21 cellular contexts compared by ENCODE assay signal in genomic region chr3:30245805-30246622, GRCh38.
DNase-seq lines count a peak whose midpoint lies in the region; ATAC-seq, FAIRE-seq and TF ChIP-seq lines count a peak whose summit lies in the region.
"Had no signal": no experiment of that assay in that cellular context is flagged by ENCODE, and none has a peak within 500 bp of the region (broad histone marks: within the 10 kb centered on the region; RNA-seq: fewer than 3 reads in every experiment).

No MANE protein-coding gene starts in this region.

- TF ChIP-seq EP300 in K562 (IDR thresholded peaks at IDR 0.05; ENCODE audit: low read length) = no peak

- H3K27ac ChIP-seq in HEK293 (ENCODE audit: extremely low read depth, low read depth, low read length) (no peak overlapping the region), K562 (ENCODE audit: extremely low read depth, low read depth, low read length) (no peak overlapping the region), mesendoderm (ENCODE audit: low read depth, low read length) (no peak overlapping the region)
- H3K27ac ChIP-seq: parathyroid adenoma had no signal

- H2BK120ac ChIP-seq in mesendoderm (ENCODE audit: low read depth, low read length) = no peak overlapping the region

- DNase-seq in D721Med (ENCODE audit: insufficient read length, low spot score) (no peak), K562 (ENCODE audit: extremely low read depth in 1 of 4, low spot score in 3 of 4) (no peak), mesendoderm (peak; percentile 41), hypothalamus (lab: John Stamatoyannopoulos, UW) (no peak)
- no peak for DNase-seq in stimulated activated naive B cell treated with anti-CD40 and anti-IgM and Interleukin-4, amounts not matched to agents 10 μg/mL and 1 μg/mL and 100 μg/mL, for 72 hours
- no peak for DNase-seq in effector CD8-positive, alpha-beta T cell (lab: John Stamatoyannopoulos, UW)
- DNase-seq: activated CD4-positive, alpha-beta memory T cell treated with anti-CD3 and anti-CD28 coated beads for 36 hours; activated gamma-delta T cell; activated T-cell treated with anti-CD3 and anti-CD28 coated beads for 4 hours; CD4-positive, CD25-positive, alpha-beta regulatory T cell; effector memory CD8-positive, alpha-beta T cell; GF-D8; HCEC 1CT; Kasumi-1; natural killer cell; NCI-H2081; NCI-H510A treated with DMSO at 0.1 percent for 48 hours had no signal

- H4K20me1 ChIP-seq in K562 (replicated peaks; ENCODE audit: control insufficient read depth, insufficient read depth, low read length) = no peaks in the 10 kb centered on the region

- H3K4me2 ChIP-seq in K562 (ENCODE audit: insufficient read depth, low read length) (no peak overlapping the region), mesendoderm (ENCODE audit: low read length) (no peak overlapping the region)

- H3K27ac Mint-ChIP-seq in stimulated activated naive B cell treated with anti-CD40 and anti-IgM and Interleukin-4, amounts not matched to agents 10 μg/mL and 1 μg/mL and 100 μg/mL, for 72 hours = no peak overlapping the region
- H3K27ac Mint-ChIP-seq: activated CD4-positive, alpha-beta memory T cell treated with anti-CD3 and anti-CD28 coated beads for 36 hours; CD4-positive, CD25-positive, alpha-beta regulatory T cell; effector memory CD8-positive, alpha-beta T cell; natural killer cell had no signal

- H3K4me1 Mint-ChIP-seq in stimulated activated naive B cell treated with anti-CD40 and anti-IgM and Interleukin-4, amounts not matched to agents 10 μg/mL and 1 μg/mL and 100 μg/mL, for 72 hours = peaks cover 2 to 7% of the 10 kb centered on the region in 2 donors
- H3K4me1 Mint-ChIP-seq: natural killer cell had no signal

- H2AFZ ChIP-seq in K562 (ENCODE audit: low read depth, low read length) = no peak overlapping the region
- H2AFZ ChIP-seq: parathyroid adenoma had no signal

- no peaks in the 10 kb centered on the region for H3K27me3 ChIP-seq in K562 (ENCODE audit: control insufficient read depth in 2 of 2, insufficient read depth in 2 of 2, low read length in 2 of 2)
- no peaks in the 10 kb centered on the region for H3K27me3 ChIP-seq in mesendoderm (ENCODE audit: insufficient read depth, low read length, poor library complexity)

- H3K4ac ChIP-seq in mesendoderm (ENCODE audit: low read depth, low read length) = no peak overlapping the region

- no peak overlapping the region for H3K4me3 Mint-ChIP-seq in stimulated activated naive B cell treated with anti-CD40 and anti-IgM and Interleukin-4, amounts not matched to agents 10 μg/mL and 1 μg/mL and 100 μg/mL, for 72 hours
- H3K4me3 Mint-ChIP-seq: activated CD4-positive, alpha-beta memory T cell treated with anti-CD3 and anti-CD28 coated beads for 36 hours; CD4-positive, CD25-positive, alpha-beta regulatory T cell; effector memory CD8-positive, alpha-beta T cell; natural killer cell had no signal

- no peak overlapping the region for H2BK15ac ChIP-seq in mesendoderm (replicated peaks; ENCODE audit: low read depth)

- in situ Hi-C loops in K562 (cut with MboI) = no loop called here

- H3K9me1 ChIP-seq in K562 (ENCODE audit: control insufficient read depth, insufficient read depth, low read length) = no peaks in the 10 kb centered on the region

- ATAC-seq in K562 = no peak
- ATAC-seq in stimulated activated naive B cell treated with anti-CD40 and anti-IgM and Interleukin-4, amounts not matched to agents 10 μg/mL and 1 μg/mL and 100 μg/mL, for 72 hours (replicated peaks) = no peak
- ATAC-seq: effector memory CD8-positive, alpha-beta T cell; natural killer cell had no signal

- H3K27me3 Mint-ChIP-seq in stimulated activated naive B cell treated with anti-CD40 and anti-IgM and Interleukin-4, amounts not matched to agents 10 μg/mL and 1 μg/mL and 100 μg/mL, for 72 hours = peaks cover 0 to 4% of the 10 kb centered on the region in 2 donors

- no peak overlapping the region for H3K18ac ChIP-seq in mesendoderm (ENCODE audit: low read length)

- no peak overlapping the region for H2AK5ac ChIP-seq in mesendoderm (ENCODE audit: low read length)

- no peak overlapping the region for H2BK5ac ChIP-seq in mesendoderm (ENCODE audit: low read length)

- H3K4me3 ChIP-seq in HEK293 (ENCODE audit: low read depth, low read length) (no peak overlapping the region), K562 (no peak overlapping the region), mesendoderm (ENCODE audit: low read length) (no peak overlapping the region)

- H3K79me2 ChIP-seq in K562 (ENCODE audit: control insufficient read depth, insufficient read depth, low read length) = no peaks in the 10 kb centered on the region
- no peaks in the 10 kb centered on the region for H3K79me2 ChIP-seq in mesendoderm (ENCODE audit: control insufficient read depth, insufficient read depth, low read length)
- H3K79me2 ChIP-seq: parathyroid adenoma had no signal

- no peak overlapping the region for H4K5ac ChIP-seq in mesendoderm (ENCODE audit: low read length)

- intact Hi-C loops in K562 (cut with micrococcal nuclease) = no loop called here

- no peaks in the 10 kb centered on the region for H3K36me3 Mint-ChIP-seq in stimulated activated naive B cell treated with anti-CD40 and anti-IgM and Interleukin-4, amounts not matched to agents 10 μg/mL and 1 μg/mL and 100 μg/mL, for 72 hours
- H3K36me3 Mint-ChIP-seq: activated CD4-positive, alpha-beta memory T cell treated with anti-CD3 and anti-CD28 coated beads for 36 hours; brain; CD4-positive, CD25-positive, alpha-beta regulatory T cell; natural killer cell had no signal

- H3K79me1 ChIP-seq in mesendoderm (ENCODE audit: low read length) = no peaks in the 10 kb centered on the region

- no peaks in the 10 kb centered on the region for H3K9me3 Mint-ChIP-seq in stimulated activated naive B cell treated with anti-CD40 and anti-IgM and Interleukin-4, amounts not matched to agents 10 μg/mL and 1 μg/mL and 100 μg/mL, for 72 hours
- H3K9me3 Mint-ChIP-seq: activated CD4-positive, alpha-beta memory T cell treated with anti-CD3 and anti-CD28 coated beads for 36 hours; effector memory CD8-positive, alpha-beta T cell; natural killer cell had no signal

- POLR2A ChIA-PET in HEK293 (lab: Yijun Ruan, JAX) = no interaction called here
- POLR2A ChIA-PET in K562 (lab: Yijun Ruan, JAX) = no interaction called here

- TF ChIP-seq CTCF in D721Med (IDR thresholded peaks at IDR 0.05; ENCODE audit: insufficient read depth, missing control alignments) = no peak
- no peak for TF ChIP-seq CTCF in HEK293 (tag by site-specific recombination; IDR thresholded peaks at IDR 0.05)
- TF ChIP-seq CTCF in K562 (IDR thresholded peaks at IDR 0.05 in 2 of 3, conservative IDR thresholded peaks at IDR 0.05 in 1 of 3; ENCODE audit: insufficient read depth in 2 of 3, low read depth in 1 of 3, low read length in 3 of 3) = no peak

- no peaks in the 10 kb centered on the region for H3K36me3 ChIP-seq in HEK293 (ENCODE audit: control insufficient read depth in 2 of 2, insufficient read depth in 1 of 2, low read length in 2 of 2)
- H3K36me3 ChIP-seq in K562 (ENCODE audit: control insufficient read depth, insufficient read depth, low read length) = no peaks in the 10 kb centered on the region
- no peaks in the 10 kb centered on the region for H3K36me3 ChIP-seq in mesendoderm (ENCODE audit: control insufficient read depth, insufficient read depth, low read length)

- 1% methylated on average over 9 of the region's 9 CpGs for WGBS in K562 (ENCODE audit: insufficient coverage, low coverage, missing lambda C conversion rate)
- WGBS in mesendoderm (ENCODE audit: extremely low coverage, insufficient coverage, low lambda C conversion rate) = 100% methylated on average over 1 of the region's 9 CpGs

- no peak overlapping the region for H3K9ac ChIP-seq in K562 (ENCODE audit: insufficient read depth in 1 of 2, low read depth in 2 of 2, low read length in 2 of 2)
- no peak overlapping the region for H3K9ac ChIP-seq in mesendoderm (ENCODE audit: low read length)
- H3K9ac ChIP-seq: parathyroid adenoma had no signal

- no peaks in the 10 kb centered on the region for H3K9me3 ChIP-seq in HEK293 (ENCODE audit: control insufficient read depth, insufficient read depth, low read depth, low read length)
- 0 out of 2 replicates have a peak, but pooled peaks cover 3% of the 10 kb centered on the region for H3K9me3 ChIP-seq in K562 (replicated peaks; ENCODE audit: control insufficient read depth, insufficient read depth, low read depth, low read length)

- H3K4me1 ChIP-seq in HEK293 (ENCODE audit: control insufficient read depth, insufficient read depth, low read length) = no peaks in the 10 kb centered on the region
- H3K4me1 ChIP-seq in K562 (replicated peaks in 1 of 2; ENCODE audit: control insufficient read depth in 2 of 2, insufficient read depth in 2 of 2, low read length in 2 of 2) = no peaks in the 10 kb centered on the region
- H3K4me1 ChIP-seq in mesendoderm (ENCODE audit: control insufficient read depth, low read depth, low read length) = peaks cover 5% of the 10 kb centered on the region
- H3K4me1 ChIP-seq: parathyroid adenoma had no signal

- no peak overlapping the region for H4K8ac ChIP-seq in mesendoderm (ENCODE audit: low read depth, low read length)

- BruUV-seq in K562 (replicated peaks; lab: Mats Ljungman, UMichigan) = no TSS peak

- CTCF ChIA-PET in HEK293 (lab: Yijun Ruan, JAX) (no interaction called here), K562 (lab: Yijun Ruan, JAX; ENCODE audit: low intra/inter-chr PET ratio) (no interaction called here)

- TF ChIP-seq POLR2A in K562 (conservative IDR thresholded peaks at IDR 0.05) = no peak

- TF ChIP-seq RAD21 in K562 (CRISPR knock-in tag; conservative IDR thresholded peaks at IDR 0.05 in 1 of 2, IDR thresholded peaks at IDR 0.05 in 1 of 2) = no peak

- H3K56ac ChIP-seq in mesendoderm (ENCODE audit: low read length) = no peak overlapping the region

- H3K23ac ChIP-seq in mesendoderm (ENCODE audit: low read length) = no peak overlapping the region

- FAIRE-seq in D721Med (lab: Jason Lieb, UNC) (peak; percentile 11), K562 (lab: Jason Lieb, UNC) (no peak)
- FAIRE-seq: urothelium cell line had no signal

TF ChIP-seq in K562, 482 proteins besides CTCF, POLR2A, EP300 and RAD21:
- TF ChIP-seq TSC22D4 (tag; IDR thresholded peaks at IDR 0.05) (no peak), SMAD1 (IDR thresholded peaks at IDR 0.05; ENCODE audit: low read depth, low read length, partially characterized antibody) (no peak), NFIC (IDR thresholded peaks at IDR 0.05) (peak; percentile 71), NFIX (CRISPR knock-in tag; IDR thresholded peaks at IDR 0.05; ENCODE audit: low read depth) (peak; percentile 42; the same call in 1 of the 2 replicates), OTX1 (CRISPR knock-in tag; IDR thresholded peaks at IDR 0.05) (no peak), ZNF311 (CRISPR knock-in tag; IDR thresholded peaks at IDR 0.05) (0 out of 2 replicates have a peak, but pooled peaks have one; percentile 20)
